ENCODE assay signal across 14 cellular contexts in the genomic region with DNA sequence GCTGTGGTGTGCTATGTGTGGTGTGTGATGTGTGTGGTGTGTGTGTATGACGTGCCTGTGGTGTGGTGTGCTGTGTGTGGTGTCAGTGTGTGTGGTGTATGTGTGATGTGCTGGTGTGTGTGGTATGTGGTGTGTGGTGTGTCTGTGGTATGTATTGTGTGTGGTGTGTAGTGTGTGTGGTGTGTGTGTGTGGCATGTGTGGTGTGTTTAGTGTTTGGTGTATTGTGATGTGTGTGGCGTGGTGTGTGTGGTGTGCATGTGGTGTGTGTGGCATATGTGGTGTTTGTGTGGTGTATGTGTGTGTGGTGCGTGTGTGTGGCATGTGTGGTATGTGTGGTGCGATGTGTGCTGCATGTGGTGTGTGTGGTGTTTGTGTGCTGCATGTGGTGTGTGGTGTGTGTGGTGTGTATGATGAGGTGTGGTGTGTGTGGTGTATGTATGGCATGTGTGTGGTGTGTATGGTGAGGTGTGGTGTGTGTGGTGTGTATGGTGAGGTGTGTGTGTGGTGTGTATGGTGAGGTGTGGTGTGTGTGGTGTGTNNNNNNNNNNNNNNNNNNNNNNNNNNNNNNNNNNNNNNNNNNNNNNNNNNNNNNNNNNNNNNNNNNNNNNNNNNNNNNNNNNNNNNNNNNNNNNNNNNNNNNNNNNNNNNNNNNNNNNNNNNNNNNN. TPM values are rescaled to one million over a fixed set of nuclear protein-coding genes. Genes with fewer than 3 reads are reported as not detected.
DNase-seq lines count a peak whose midpoint lies in the region; ATAC-seq and TF ChIP-seq lines count a peak whose summit lies in the region.
"Had no signal": no experiment of that assay in that cellular context is flagged by ENCODE, and none has a peak within 500 bp of the region (broad histone marks: within the 10 kb centered on the region; RNA-seq: fewer than 3 reads in every experiment).

No MANE protein-coding gene starts in this region.

- TF ChIP-seq CTCF in sigmoid colon (IDR thresholded peaks at IDR 0.05), result no peak

- H3K27me3 Mint-ChIP-seq in activated CD4-positive, alpha-beta T cell treated with anti-CD3 and anti-CD28 coated beads, Interleukin-2, amount 10 ng/mL, durations not matched to agents 7 days and 5 days, result no peaks in the 10 kb centered on the region
- peaks cover 2% of the 10 kb centered on the region for H3K27me3 Mint-ChIP-seq in activated T-helper 1 cell treated with anti-CD3 and anti-CD28 coated beads, Interleukin-12 subunit alpha, Interleukin-12 subunit beta, Interleukin-2, Interleukin-4 antibody, amounts not matched to agents 30 ng/mL and 10 ng/mL and 1 ng/mL, durations not matched to agents 14 hours and 24 hours and 36 hours (ENCODE audit: insufficient read depth)

- CTCF ChIA-PET in activated CD4-positive, alpha-beta T cell treated with anti-CD3 and anti-CD28 coated beads, Interleukin-2, amount 10 ng/mL, durations not matched to agents 7 days and 5 days (lab: Charles Lee), result no interaction called here

- TF ChIP-seq EP300 in sigmoid colon (IDR thresholded peaks at IDR 0.05), result no peak

- intact Hi-C loops in activated T-helper 1 cell treated with anti-CD3 and anti-CD28 coated beads, Interleukin-12 subunit alpha, Interleukin-12 subunit beta, Interleukin-2, Interleukin-4 antibody, amounts not matched to agents 30 ng/mL and 10 ng/mL and 1 ng/mL, durations not matched to agents 14 hours and 24 hours and 36 hours (cut with micrococcal nuclease), result no loop called here
- intact Hi-C loops in left ventricle myocardium superior (cut with micrococcal nuclease) (no loop called here), sigmoid colon (cut with DNase I) (no loop called here)

- no peak overlapping the region for H3K4me3 ChIP-seq in sigmoid colon
- H3K4me3 ChIP-seq: A549 had no signal

- H3K27ac ChIP-seq in sigmoid colon, result no peak overlapping the region
- H3K27ac ChIP-seq: A549 had no signal

- no peak for DNase-seq in activated CD4-positive, alpha-beta T cell treated with anti-CD3 and anti-CD28 coated beads, Interleukin-2, amount 10 ng/mL, durations not matched to agents 7 days and 5 days
- DNase-seq in activated CD4-positive, alpha-beta T cell treated with anti-CD3 and anti-CD28 coated beads, Interleukin-2, amount 50 U/mL, for 48 hours, result no peak
- no peak for DNase-seq in activated T-helper 1 cell treated with anti-CD3 and anti-CD28 coated beads, Interleukin-12 subunit alpha, Interleukin-12 subunit beta, Interleukin-2, Interleukin-4 antibody, amounts not matched to agents 30 ng/mL and 10 ng/mL and 1 ng/mL, durations not matched to agents 14 hours and 24 hours and 36 hours (ENCODE audit: low spot score)
- DNase-seq in left ventricle myocardium superior (no peak), sigmoid colon (peak; percentile 17), NCI-H1092 (lab: John Stamatoyannopoulos, UW) (no peak), G401 (ENCODE audit: low spot score) (no peak)
- DNase-seq: NCI-H1436 treated with DMSO at 0.1 percent for 48 hours; occipital lobe; stimulated activated CD4-positive, alpha-beta T cell treated with anti-CD3 and anti-CD28 coated beads, Interleukin-2, amount 100 ng/mL, for 24 hours had no signal

- no peak for TF ChIP-seq POLR2A in sigmoid colon (IDR thresholded peaks at IDR 0.05)

- H3K9me3 ChIP-seq in sigmoid colon, result no peaks in the 10 kb centered on the region
- H3K9me3 ChIP-seq: A549 had no signal

- peak overlapping the region; percentile 38 for H3K4me3 Mint-ChIP-seq in activated CD4-positive, alpha-beta T cell treated with anti-CD3 and anti-CD28 coated beads, Interleukin-2, amount 10 ng/mL, durations not matched to agents 7 days and 5 days
- H3K4me3 Mint-ChIP-seq in activated T-helper 1 cell treated with anti-CD3 and anti-CD28 coated beads, Interleukin-12 subunit alpha, Interleukin-12 subunit beta, Interleukin-2, Interleukin-4 antibody, amounts not matched to agents 30 ng/mL and 10 ng/mL and 1 ng/mL, durations not matched to agents 14 hours and 24 hours and 36 hours, result no peak overlapping the region

- no peaks in the 10 kb centered on the region for H3K36me3 ChIP-seq in sigmoid colon

- WGBS in sigmoid colon, 2 donors, result 91 to 93% methylated on average over 4 of the region's 4 CpGs

- in situ Hi-C loops in G401 (cut with HindIII; ENCODE audit: low sequenced_read_pairs), result no loop called here

- peaks cover 34% of the 10 kb centered on the region for H3K4me1 Mint-ChIP-seq in activated CD4-positive, alpha-beta T cell treated with anti-CD3 and anti-CD28 coated beads, Interleukin-2, amount 10 ng/mL, durations not matched to agents 7 days and 5 days
- H3K4me1 Mint-ChIP-seq in activated T-helper 1 cell treated with anti-CD3 and anti-CD28 coated beads, Interleukin-12 subunit alpha, Interleukin-12 subunit beta, Interleukin-2, Interleukin-4 antibody, amounts not matched to agents 30 ng/mL and 10 ng/mL and 1 ng/mL, durations not matched to agents 14 hours and 24 hours and 36 hours (ENCODE audit: low read depth), result peaks cover 18% of the 10 kb centered on the region

- peaks cover 3% of the 10 kb centered on the region for H3K36me3 Mint-ChIP-seq in activated CD4-positive, alpha-beta T cell treated with anti-CD3 and anti-CD28 coated beads, Interleukin-2, amount 10 ng/mL, durations not matched to agents 7 days and 5 days (ENCODE audit: low read depth)
- no peaks in the 10 kb centered on the region for H3K36me3 Mint-ChIP-seq in activated T-helper 1 cell treated with anti-CD3 and anti-CD28 coated beads, Interleukin-12 subunit alpha, Interleukin-12 subunit beta, Interleukin-2, Interleukin-4 antibody, amounts not matched to agents 30 ng/mL and 10 ng/mL and 1 ng/mL, durations not matched to agents 14 hours and 24 hours and 36 hours (ENCODE audit: low read depth)

- ATAC-seq in left ventricle myocardium superior (peak; percentile 47), HG03520 (IDR thresholded peaks at IDR 0.05; ENCODE audit: unreplicated experiment) (no peak)

- peaks cover 0 to 5% (median 0%) of the 10 kb centered on the region in 3 donors for H3K27me3 ChIP-seq in sigmoid colon

- peaks cover 0 to 7% (median 3%) of the 10 kb centered on the region in 4 donors for H3K4me1 ChIP-seq in sigmoid colon
- H3K4me1 ChIP-seq: A549 had no signal

- POLR2A ChIA-PET in activated CD4-positive, alpha-beta T cell treated with anti-CD3 and anti-CD28 coated beads, Interleukin-2, amount 10 ng/mL, durations not matched to agents 7 days and 5 days (lab: Charles Lee), result no interaction called here

- peaks cover 7% of the 10 kb centered on the region for H3K9me3 Mint-ChIP-seq in activated CD4-positive, alpha-beta T cell treated with anti-CD3 and anti-CD28 coated beads, Interleukin-2, amount 10 ng/mL, durations not matched to agents 7 days and 5 days
- H3K9me3 Mint-ChIP-seq in activated T-helper 1 cell treated with anti-CD3 and anti-CD28 coated beads, Interleukin-12 subunit alpha, Interleukin-12 subunit beta, Interleukin-2, Interleukin-4 antibody, amounts not matched to agents 30 ng/mL and 10 ng/mL and 1 ng/mL, durations not matched to agents 14 hours and 24 hours and 36 hours, result peaks cover 8% of the 10 kb centered on the region

- H3K27ac Mint-ChIP-seq in activated CD4-positive, alpha-beta T cell treated with anti-CD3 and anti-CD28 coated beads, Interleukin-2, amount 10 ng/mL, durations not matched to agents 7 days and 5 days, result peak overlapping the region; percentile 73
- H3K27ac Mint-ChIP-seq in activated T-helper 1 cell treated with anti-CD3 and anti-CD28 coated beads, Interleukin-12 subunit alpha, Interleukin-12 subunit beta, Interleukin-2, Interleukin-4 antibody, amounts not matched to agents 30 ng/mL and 10 ng/mL and 1 ng/mL, durations not matched to agents 14 hours and 24 hours and 36 hours, result peak overlapping the region; percentile 64

RNA-seq across cellular contexts. Expression of a gene that starts 18.3 kb away (rescaled TPM):
- 10 to 100 TPM in 1 of 2 experiments, not detected in 1; 27.2 TPM for total RNA-seq in activated CD4-positive, alpha-beta T cell treated with anti-CD3 and anti-CD28 coated beads, Interleukin-2, amount 10 ng/mL, durations not matched to agents 7 days and 5 days
- total RNA-seq in activated T-helper 1 cell treated with anti-CD3 and anti-CD28 coated beads, Interleukin-12 subunit alpha, Interleukin-12 subunit beta, Interleukin-2, Interleukin-4 antibody, amounts not matched to agents 30 ng/mL and 10 ng/mL and 1 ng/mL, durations not matched to agents 14 hours and 24 hours and 36 hours, result 32.2 and 42.6 TPM in 2 replicates
- 94.3 TPM for total RNA-seq in left ventricle myocardium superior
- total RNA-seq in sigmoid colon, result not detected
- not detected for polyA plus RNA-seq in sigmoid colon
- not detected in 2 replicates for total RNA-seq in G401 (2014; rRNA removed; shearing (Covaris generic))
- total RNA-seq: fibroblast of lung, HT1080, occipital lobe had no signal
- polyA plus RNA-seq: A549, fibroblast of lung had no signal

RNA-seq across cellular contexts. Expression of a gene that starts 46.8 kb away (rescaled TPM):
- total RNA-seq in activated CD4-positive, alpha-beta T cell treated with anti-CD3 and anti-CD28 coated beads, Interleukin-2, amount 10 ng/mL, durations not matched to agents 7 days and 5 days, result 10 to 100 TPM; 41.0 to 42.5 TPM
- total RNA-seq in activated T-helper 1 cell treated with anti-CD3 and anti-CD28 coated beads, Interleukin-12 subunit alpha, Interleukin-12 subunit beta, Interleukin-2, Interleukin-4 antibody, amounts not matched to agents 30 ng/mL and 10 ng/mL and 1 ng/mL, durations not matched to agents 14 hours and 24 hours and 36 hours, result 65.0 and 71.3 TPM in 2 replicates
- total RNA-seq in left ventricle myocardium superior, result 19.6 TPM
- 10 to 100 TPM; 13.6 to 18.3 (median 15.0) TPM for total RNA-seq in sigmoid colon
- 10 to 100 TPM; 10.8 to 33.6 (median 11.6) TPM for polyA plus RNA-seq in sigmoid colon
- 33.5 and 42.5 TPM in 2 replicates for total RNA-seq in G401 (2014; rRNA removed; shearing (Covaris generic))
